39 cellular contexts compared by ENCODE assay signal in the genomic region with DNA sequence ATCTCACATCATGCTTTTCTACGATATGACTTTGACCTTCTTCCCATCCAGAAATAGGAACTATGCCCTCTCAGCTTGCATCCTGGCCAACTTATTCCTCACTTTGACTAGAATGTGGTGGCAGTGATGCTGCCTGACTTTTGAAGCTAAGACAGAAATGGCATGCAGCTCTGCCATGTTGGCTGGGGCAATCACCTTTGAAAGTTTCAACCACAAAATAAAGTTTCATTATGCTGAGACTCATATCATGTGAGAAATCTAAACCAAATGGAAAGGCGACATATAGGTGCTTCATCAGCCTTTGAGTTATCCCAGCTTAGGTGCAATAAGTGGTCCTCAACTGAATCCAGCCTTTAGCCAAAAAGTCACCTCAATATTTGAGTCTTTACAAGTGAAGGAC.
"Had no signal": no experiment of that assay in that cellular context is flagged by ENCODE, and none has a peak within 500 bp of the region (broad histone marks: within the 10 kb centered on the region; RNA-seq: fewer than 3 reads in every experiment).

No MANE protein-coding gene starts in this region.

- H3K4me3 ChIP-seq: adrenal gland, ascending aorta, body of pancreas, breast epithelium, cardiac muscle cell had no signal

- H3K9me3 ChIP-seq: adrenal gland, ascending aorta, body of pancreas had no signal

- H3K36me3 ChIP-seq: adrenal gland, ascending aorta, brain microvascular endothelial cell, cardiac muscle cell had no signal

- H3K27ac Mint-ChIP-seq: activated naive CD4-positive, alpha-beta T cell treated with anti-CD3 and anti-CD28 coated beads for 36 hours; activated naive CD4-positive, alpha-beta T cell treated with anti-CD3 and anti-CD28 coated beads, Interleukin-2, amount 10 ng/mL, durations not matched to agents 7 days and 5 days; activated naive CD4-positive, alpha-beta T cell treated with anti-CD3 and anti-CD28 coated beads, Interleukin-2, amount 50 U/mL, for 24 hours; activated naive CD4-positive, alpha-beta T cell treated with anti-CD3 and anti-CD28 coated beads, Interleukin-2, amount 50 U/mL, for 72 hours; activated naive CD8-positive, alpha-beta T cell; activated naive CD8-positive, alpha-beta T cell treated with anti-CD3 and anti-CD28 coated beads for 36 hours; activated naive CD8-positive, alpha-beta T cell treated with anti-CD3 and anti-CD28 coated beads, Interleukin-2, amount 10 ng/mL, durations not matched to agents 7 days and 5 days; activated naive CD8-positive, alpha-beta T cell treated with anti-CD3 and anti-CD28 coated beads, Interleukin-2, amount 50 U/mL, for 24 hours; activated T-cell treated with anti-CD3 and anti-CD28 coated beads, Interleukin-2, amount 50 U/mL, for 24 hours; activated T-cell treated with anti-CD3 and anti-CD28 coated beads, Interleukin-2, amount 50 U/mL, for 72 hours; activated T-helper 1 cell treated with anti-CD3 and anti-CD28 coated beads, Interleukin-12 subunit alpha, Interleukin-12 subunit beta, Interleukin-2, Interleukin-4 antibody, amounts not matched to agents 30 ng/mL and 10 ng/mL and 1 ng/mL, durations not matched to agents 14 hours and 24 hours and 36 hours; activated T-helper 17 cell treated with anti-CD3 and anti-CD28 coated beads, Interleukin-2, amount 50 U/mL, for 72 hours; activated T-helper 2 cell treated with anti-CD3 and anti-CD28 coated beads, Interferon-gamma antibody, Interleukin-2, Interleukin-4, amounts not matched to agents 10 μg/mL and 5 μg/mL and 100 μg/mL, durations not matched to agents 14 hours and 24 hours and 36 hours; brain had no signal

- H3K4me3 Mint-ChIP-seq: activated naive CD4-positive, alpha-beta T cell treated with anti-CD3 and anti-CD28 coated beads for 36 hours; activated naive CD4-positive, alpha-beta T cell treated with anti-CD3 and anti-CD28 coated beads, Interleukin-2, amount 10 ng/mL, durations not matched to agents 7 days and 5 days; activated naive CD4-positive, alpha-beta T cell treated with anti-CD3 and anti-CD28 coated beads, Interleukin-2, amount 50 U/mL, for 24 hours; activated naive CD8-positive, alpha-beta T cell; activated naive CD8-positive, alpha-beta T cell treated with anti-CD3 and anti-CD28 coated beads for 36 hours; activated naive CD8-positive, alpha-beta T cell treated with anti-CD3 and anti-CD28 coated beads, Interleukin-2, amount 10 ng/mL, durations not matched to agents 7 days and 5 days; activated naive CD8-positive, alpha-beta T cell treated with anti-CD3 and anti-CD28 coated beads, Interleukin-2, amount 50 U/mL, for 24 hours; activated T-cell treated with anti-CD3 and anti-CD28 coated beads, Interleukin-2, amount 50 U/mL, for 24 hours; activated T-cell treated with anti-CD3 and anti-CD28 coated beads, Interleukin-2, amount 50 U/mL, for 4 hours; activated T-cell treated with anti-CD3 and anti-CD28 coated beads, Interleukin-2, amount 50 U/mL, for 72 hours; activated T-helper 1 cell treated with anti-CD3 and anti-CD28 coated beads, Interleukin-12 subunit alpha, Interleukin-12 subunit beta, Interleukin-2, Interleukin-4 antibody, amounts not matched to agents 30 ng/mL and 10 ng/mL and 1 ng/mL, durations not matched to agents 14 hours and 24 hours and 36 hours; activated T-helper 17 cell treated with anti-CD3 and anti-CD28 coated beads, Interleukin-2, amount 50 U/mL, for 72 hours; brain had no signal

- ATAC-seq: activated naive CD4-positive, alpha-beta T cell treated with anti-CD3 and anti-CD28 coated beads, Interleukin-2, amount 50 U/mL, for 72 hours; activated naive CD8-positive, alpha-beta T cell treated with anti-CD3 and anti-CD28 coated beads, Interleukin-2, amount 50 U/mL, for 24 hours; activated T-cell treated with anti-CD3 and anti-CD28 coated beads, Interleukin-2, amount 50 U/mL, for 4 hours; activated T-cell treated with anti-CD3 and anti-CD28 coated beads, Interleukin-2, amount 50 U/mL, for 72 hours; activated T-helper 17 cell treated with anti-CD3 and anti-CD28 coated beads, Interleukin-2, amount 50 U/mL, for 72 hours; body of pancreas had no signal

- H3K4me1 ChIP-seq: adrenal gland, ascending aorta, body of pancreas, breast epithelium had no signal

- H3K27me3 ChIP-seq: adrenal gland, ascending aorta, body of pancreas, brain microvascular endothelial cell, breast epithelium, cardiac muscle cell had no signal

- H3K36me3 Mint-ChIP-seq: activated naive CD4-positive, alpha-beta T cell treated with anti-CD3 and anti-CD28 coated beads, Interleukin-2, amount 10 ng/mL, durations not matched to agents 7 days and 5 days; activated naive CD4-positive, alpha-beta T cell treated with anti-CD3 and anti-CD28 coated beads, Interleukin-2, amount 50 U/mL, for 24 hours; activated naive CD4-positive, alpha-beta T cell treated with anti-CD3 and anti-CD28 coated beads, Interleukin-2, amount 50 U/mL, for 72 hours; activated naive CD8-positive, alpha-beta T cell; activated naive CD8-positive, alpha-beta T cell treated with anti-CD3 and anti-CD28 coated beads for 36 hours; activated naive CD8-positive, alpha-beta T cell treated with anti-CD3 and anti-CD28 coated beads, Interleukin-2, amount 10 ng/mL, durations not matched to agents 7 days and 5 days; brain had no signal

- H3K9me3 Mint-ChIP-seq: activated naive CD4-positive, alpha-beta T cell treated with anti-CD3 and anti-CD28 coated beads, Interleukin-2, amount 50 U/mL, for 24 hours; activated naive CD8-positive, alpha-beta T cell treated with anti-CD3 and anti-CD28 coated beads for 36 hours; activated T-helper 1 cell treated with anti-CD3 and anti-CD28 coated beads, Interleukin-12 subunit alpha, Interleukin-12 subunit beta, Interleukin-2, Interleukin-4 antibody, amounts not matched to agents 30 ng/mL and 10 ng/mL and 1 ng/mL, durations not matched to agents 14 hours and 24 hours and 36 hours had no signal

- DNase-seq: activated effector memory CD4-positive, alpha-beta T cell treated with anti-CD3 and anti-CD28 coated beads, Interleukin-2, amount 50 U/mL, for 16 hours; activated effector memory CD4-positive, alpha-beta T cell treated with Interleukin-2 at 50 U/mL for 16 hours; activated gamma-delta T cell; activated gamma-delta T cell treated with Interleukin-2 at 50 U/mL for 16 hours; activated naive CD4-positive, alpha-beta T cell; activated naive CD4-positive, alpha-beta T cell treated with anti-CD3 and anti-CD28 coated beads for 36 hours; activated naive CD4-positive, alpha-beta T cell treated with anti-CD3 and anti-CD28 coated beads, Interleukin-2, amount 10 ng/mL, durations not matched to agents 7 days and 5 days; activated naive CD4-positive, alpha-beta T cell treated with anti-CD3 and anti-CD28 coated beads, Interleukin-2, amount 50 U/mL, for 16 hours; activated naive CD4-positive, alpha-beta T cell treated with Interleukin-2 at 50 U/mL for 16 hours; activated naive CD8-positive, alpha-beta T cell treated with anti-CD3 and anti-CD28 coated beads for 36 hours; activated naive CD8-positive, alpha-beta T cell treated with anti-CD3 and anti-CD28 coated beads, Interleukin-2, amount 10 ng/mL, durations not matched to agents 7 days and 5 days; activated naive CD8-positive, alpha-beta T cell treated with anti-CD3 and anti-CD28 coated beads, Interleukin-2, amount 50 U/mL, for 24 hours; activated T-cell treated with anti-CD3 and anti-CD28 coated beads, Interleukin-2, amount 50 U/mL, for 1 hour; activated T-cell treated with anti-CD3 and anti-CD28 coated beads, Interleukin-2, amount 50 U/mL, for 24 hours; activated T-cell treated with anti-CD3 and anti-CD28 coated beads, Interleukin-2, amount 50 U/mL, for 4 hours; activated T-cell treated with anti-CD3 and anti-CD28 coated beads, Interleukin-2, amount 50 U/mL, for 48 hours; activated T-cell treated with anti-CD3 and anti-CD28 coated beads, Interleukin-2, amount 50 U/mL, for 72 hours; adrenal gland; amniotic stem cell; amygdala; anterior cingulate cortex; aorta; body of pancreas; brain microvascular endothelial cell; caudate nucleus; central memory CD4-positive, alpha-beta T cell; cerebellar nuclear complex had no signal

- H3K4me1 Mint-ChIP-seq: activated naive CD4-positive, alpha-beta T cell treated with anti-CD3 and anti-CD28 coated beads, Interleukin-2, amount 10 ng/mL, durations not matched to agents 7 days and 5 days; activated naive CD4-positive, alpha-beta T cell treated with anti-CD3 and anti-CD28 coated beads, Interleukin-2, amount 50 U/mL, for 24 hours; activated naive CD8-positive, alpha-beta T cell treated with anti-CD3 and anti-CD28 coated beads for 36 hours; activated naive CD8-positive, alpha-beta T cell treated with anti-CD3 and anti-CD28 coated beads, Interleukin-2, amount 10 ng/mL, durations not matched to agents 7 days and 5 days; activated naive CD8-positive, alpha-beta T cell treated with anti-CD3 and anti-CD28 coated beads, Interleukin-2, amount 50 U/mL, for 24 hours; activated T-helper 17 cell treated with anti-CD3 and anti-CD28 coated beads, Interleukin-2, amount 50 U/mL, for 72 hours; brain had no signal

- FAIRE-seq: astrocyte, bronchial epithelial cell had no signal

- H3K27ac ChIP-seq: adrenal gland, ascending aorta, body of pancreas, brain microvascular endothelial cell, breast epithelium, cardiac muscle cell had no signal

- H3K27me3 Mint-ChIP-seq: activated naive CD4-positive, alpha-beta T cell treated with anti-CD3 and anti-CD28 coated beads, Interleukin-2, amount 10 ng/mL, durations not matched to agents 7 days and 5 days; activated naive CD4-positive, alpha-beta T cell treated with anti-CD3 and anti-CD28 coated beads, Interleukin-2, amount 50 U/mL, for 24 hours; activated naive CD8-positive, alpha-beta T cell; activated naive CD8-positive, alpha-beta T cell treated with anti-CD3 and anti-CD28 coated beads for 36 hours; activated naive CD8-positive, alpha-beta T cell treated with anti-CD3 and anti-CD28 coated beads, Interleukin-2, amount 10 ng/mL, durations not matched to agents 7 days and 5 days; activated naive CD8-positive, alpha-beta T cell treated with anti-CD3 and anti-CD28 coated beads, Interleukin-2, amount 50 U/mL, for 24 hours; activated T-cell treated with anti-CD3 and anti-CD28 coated beads, Interleukin-2, amount 50 U/mL, for 24 hours; activated T-helper 17 cell treated with anti-CD3 and anti-CD28 coated beads, Interleukin-2, amount 50 U/mL, for 72 hours; brain had no signal
